Comparison of ENCODE assay signal across 1 cellular context in genomic region chr3:50639055-50639494, GRCh38.
TF ChIP-seq lines count a peak whose summit lies in the region.

No MANE protein-coding gene starts in this region.

TF ChIP-seq in H1, 55 proteins besides CTCF, POLR2A, EP300 and RAD21 (continued from another document):
- TF ChIP-seq EGR1 (IDR thresholded peaks at IDR 0.05; ENCODE audit: borderline replicate concordance, low read depth, low read length): no peak
- TF ChIP-seq CBX8 (IDR thresholded peaks at IDR 0.05; ENCODE audit: borderline replicate concordance, low read depth, low read length): no peak
- no peak for TF ChIP-seq BRCA1 (IDR thresholded peaks at IDR 0.05; ENCODE audit: low read depth, low read length)
- no peak for TF ChIP-seq JUN (IDR thresholded peaks at IDR 0.05; ENCODE audit: low read depth, low read length)
- no peak for TF ChIP-seq HDAC6 (IDR thresholded peaks at IDR 0.05; ENCODE audit: low read depth, low read length)
- no peak for TF ChIP-seq EZH2 (IDR thresholded peaks at IDR 0.05; ENCODE audit: low read depth, low read length, severe bottlenecking)
- no peak for TF ChIP-seq RNF2 (IDR thresholded peaks at IDR 0.05; ENCODE audit: borderline replicate concordance, low read depth, low read length, missing control alignments, poor library complexity, severe bottlenecking)
- TF ChIP-seq CTBP2 (IDR thresholded peaks at IDR 0.05; ENCODE audit: borderline replicate concordance, insufficient read depth, insufficient read length, low read length): no peak
- TF ChIP-seq SRF (IDR thresholded peaks at IDR 0.05; ENCODE audit: low read depth, low read length): no peak
- no peak for TF ChIP-seq POU5F1 (IDR thresholded peaks at IDR 0.05; ENCODE audit: low read depth, low read length)
- no peak for TF ChIP-seq CHD7 (IDR thresholded peaks at IDR 0.05; ENCODE audit: insufficient replicate concordance, low read length)
